9 cellular contexts compared by ENCODE assay signal in the genomic region with DNA sequence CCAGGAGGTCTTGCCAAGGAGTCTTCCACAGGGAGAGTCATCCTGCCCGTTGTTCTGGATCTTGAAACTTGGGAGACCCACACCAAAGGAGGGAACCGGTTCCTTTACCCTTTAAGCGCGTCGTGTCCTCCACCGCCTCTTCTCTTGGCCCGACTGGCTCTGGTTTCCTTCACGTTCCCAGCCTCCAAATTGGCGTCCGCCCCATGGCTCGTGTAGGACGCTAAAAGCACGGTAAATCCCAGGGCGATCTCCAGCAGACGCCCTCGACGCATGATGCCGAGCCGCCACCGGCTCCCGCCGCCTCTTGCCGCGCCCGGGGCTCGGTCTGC. TPM values are rescaled to one million over a fixed set of nuclear protein-coding genes. Genes with fewer than 3 reads are reported as not detected.
DNase-seq lines count a peak whose midpoint lies in the region; ATAC-seq and TF ChIP-seq lines count a peak whose summit lies in the region.
"Had no signal": no experiment of that assay in that cellular context is flagged by ENCODE, and none has a peak within 500 bp of the region (broad histone marks: within the 10 kb centered on the region; RNA-seq: fewer than 3 reads in every experiment).

No MANE protein-coding gene starts in this region.

- no peaks in the 10 kb centered on the region for H3K9me3 Mint-ChIP-seq in activated CD8-positive, alpha-beta memory T cell treated with anti-CD3 and anti-CD28 coated beads, Interleukin-2, amount 10 ng/mL, durations not matched to agents 7 days and 5 days (ENCODE audit: low read depth)
- H3K9me3 Mint-ChIP-seq: activated naive CD4-positive, alpha-beta T cell treated with anti-CD3 and anti-CD28 coated beads, Interleukin-2, amount 50 U/mL, for 24 hours had no signal

- peaks cover 4% of the 10 kb centered on the region for H3K4me1 Mint-ChIP-seq in activated CD8-positive, alpha-beta memory T cell treated with anti-CD3 and anti-CD28 coated beads, Interleukin-2, amount 10 ng/mL, durations not matched to agents 7 days and 5 days
- H3K4me1 Mint-ChIP-seq: activated naive CD4-positive, alpha-beta T cell treated with anti-CD3 and anti-CD28 coated beads, Interleukin-2, amount 50 U/mL, for 24 hours had no signal

- no peak overlapping the region for H3K27ac Mint-ChIP-seq in activated CD8-positive, alpha-beta memory T cell treated with anti-CD3 and anti-CD28 coated beads, Interleukin-2, amount 10 ng/mL, durations not matched to agents 7 days and 5 days
- H3K27ac Mint-ChIP-seq: activated naive CD4-positive, alpha-beta T cell treated with anti-CD3 and anti-CD28 coated beads, Interleukin-2, amount 50 U/mL, for 24 hours had no signal

- H3K4me3 Mint-ChIP-seq in activated CD8-positive, alpha-beta memory T cell treated with anti-CD3 and anti-CD28 coated beads, Interleukin-2, amount 10 ng/mL, durations not matched to agents 7 days and 5 days: no peak overlapping the region
- H3K4me3 Mint-ChIP-seq: activated naive CD4-positive, alpha-beta T cell treated with anti-CD3 and anti-CD28 coated beads, Interleukin-2, amount 50 U/mL, for 24 hours had no signal

- peak overlapping the region; percentile 39 to 64 (median 55) for H3K4me3 ChIP-seq in Peyer's patch

- H3K36me3 Mint-ChIP-seq in activated CD8-positive, alpha-beta memory T cell treated with anti-CD3 and anti-CD28 coated beads, Interleukin-2, amount 10 ng/mL, durations not matched to agents 7 days and 5 days: no peaks in the 10 kb centered on the region
- H3K36me3 Mint-ChIP-seq: activated naive CD4-positive, alpha-beta T cell treated with anti-CD3 and anti-CD28 coated beads, Interleukin-2, amount 50 U/mL, for 24 hours had no signal

- no peaks in the 10 kb centered on the region for H3K36me3 ChIP-seq in Peyer's patch

- TF ChIP-seq POLR2A in Peyer's patch (IDR thresholded peaks at IDR 0.05): no peak

- peak; percentile 20 for ATAC-seq in activated CD8-positive, alpha-beta memory T cell treated with anti-CD3 and anti-CD28 coated beads, Interleukin-2, amount 10 ng/mL, durations not matched to agents 7 days and 5 days
- ATAC-seq in foreskin keratinocyte: peak; percentile 26
- ATAC-seq in stimulated activated naive CD8-positive, alpha-beta T cell treated with anti-CD3 and anti-CD28 coated beads, Interleukin-15, Interleukin-2, amounts not matched to agents 100 U/mL and 50 U/mL, for 24 hours: no peak

- CTCF ChIA-PET in activated CD8-positive, alpha-beta memory T cell treated with anti-CD3 and anti-CD28 coated beads, Interleukin-2, amount 10 ng/mL, durations not matched to agents 7 days and 5 days (lab: Charles Lee): no interaction called here

- DNase-seq in activated CD8-positive, alpha-beta memory T cell treated with anti-CD3 and anti-CD28 coated beads, Interleukin-2, amount 10 ng/mL, durations not matched to agents 7 days and 5 days: no peak
- no peak for DNase-seq in activated CD8-positive, alpha-beta memory T cell treated with anti-CD3 and anti-CD28 coated beads, Interleukin-2, amount 50 U/mL, for 48 hours
- DNase-seq in Peyer's patch (no peak), foreskin keratinocyte (peak in 1 of 2 donors; percentile 38), posterior vena cava (ENCODE audit: low spot score) (peak; percentile 88), islet precursor cell (no peak), D341Med (ENCODE audit: low spot score) (no peak)
- DNase-seq in stimulated activated naive CD8-positive, alpha-beta T cell treated with anti-CD3 and anti-CD28 coated beads, Interleukin-15, Interleukin-2, amounts not matched to agents 100 U/mL and 50 U/mL, for 24 hours: no peak

- TF ChIP-seq CTCF in Peyer's patch (IDR thresholded peaks at IDR 0.05) (no peak), foreskin keratinocyte (conservative IDR thresholded peaks at IDR 0.05) (no peak)

- H3K9me3 ChIP-seq in Peyer's patch: no peaks in the 10 kb centered on the region

- no peaks in the 10 kb centered on the region for H3K27me3 ChIP-seq in Peyer's patch
- peaks cover 10% of the 10 kb centered on the region for H3K27me3 ChIP-seq in foreskin keratinocyte

- H3K4me1 ChIP-seq in Peyer's patch (peaks cover 0 to 8% (median 3%) of the 10 kb centered on the region in 4 donors), foreskin keratinocyte (no peaks in the 10 kb centered on the region)

- intact Hi-C loops in posterior vena cava (cut with DNase I): loop anchor here (5.0 to 10.0 kb wide), 3 partner anchors 100 to 287 kb away; no protein-coding TSS in a partner anchor

- H3K27me3 Mint-ChIP-seq in activated CD8-positive, alpha-beta memory T cell treated with anti-CD3 and anti-CD28 coated beads, Interleukin-2, amount 10 ng/mL, durations not matched to agents 7 days and 5 days: peaks cover 62% of the 10 kb centered on the region

- H3K27ac ChIP-seq in Peyer's patch (peak overlapping the region; percentile 66 to 89 (median 80)), foreskin keratinocyte (no peak overlapping the region)

RNA-seq across cellular contexts. Expression of a gene that starts 1.0 kb away (rescaled TPM):
- 1 to 10 TPM; 1.1 to 1.3 TPM for total RNA-seq in activated CD8-positive, alpha-beta memory T cell treated with anti-CD3 and anti-CD28 coated beads, Interleukin-2, amount 10 ng/mL, durations not matched to agents 7 days and 5 days
- total RNA-seq in Peyer's patch (100 to 1,000 TPM in 1 of 4 donors, 10 to 100 TPM in 3; 21.4 to 257 (median 60.9) TPM), foreskin keratinocyte (4.0 and 4.5 TPM in 2 replicates), posterior vena cava (100 to 1,000 TPM; 194 to 541 TPM)
- polyA plus RNA-seq in foreskin keratinocyte: 1.2 and 1.3 TPM in 2 replicates
